ENCODE assay signal across 11 cellular contexts in genomic region chr21:43805275-43805800, GRCh38. TPM values are rescaled to one million over a fixed set of nuclear protein-coding genes. Genes with fewer than 3 reads are reported as not detected.
DNase-seq lines count a peak whose midpoint lies in the region; ATAC-seq and TF ChIP-seq lines count a peak whose summit lies in the region.
"Had no signal": no experiment of that assay in that cellular context is flagged by ENCODE, and none has a peak within 500 bp of the region (broad histone marks: within the 10 kb centered on the region; RNA-seq: fewer than 3 reads in every experiment).

No MANE protein-coding gene starts in this region.

- H3K27ac Mint-ChIP-seq in activated CD4-positive, alpha-beta T cell treated with anti-CD3 and anti-CD28 coated beads, Interleukin-2, amount 10 ng/mL, durations not matched to agents 24 days and 14 days: peak overlapping the region; percentile 60
- H3K27ac Mint-ChIP-seq in IgD-negative memory B cell: peak overlapping the region; percentile 89 to 95 (median 90)
- H3K27ac Mint-ChIP-seq: HFFc6 had no signal

- H3K27ac ChIP-seq in neutrophil: peak overlapping the region; percentile 91
- H3K27ac ChIP-seq: SJSA1 had no signal

- H3K36me3 ChIP-seq in neutrophil: peaks cover 21% of the 10 kb centered on the region

- TF ChIP-seq CTCF in neutrophil (IDR thresholded peaks at IDR 0.05): no peak

- H3K4me1 ChIP-seq in neutrophil (ENCODE audit: control insufficient read depth in 1 of 2, insufficient read depth in 1 of 2, low read depth in 1 of 2, low read length in 1 of 2): peaks cover 20 to 28% of the 10 kb centered on the region in 2 experiments
- H3K4me1 ChIP-seq: SJSA1 had no signal

- no peak overlapping the region for H3K4me3 Mint-ChIP-seq in activated CD4-positive, alpha-beta T cell treated with anti-CD3 and anti-CD28 coated beads, Interleukin-2, amount 10 ng/mL, durations not matched to agents 24 days and 14 days
- peak overlapping the region; percentile 63 to 95 (median 80) for H3K4me3 Mint-ChIP-seq in IgD-negative memory B cell
- no peak overlapping the region for H3K4me3 Mint-ChIP-seq in activated T-cell treated with anti-CD3 and anti-CD28 coated beads, Interleukin-2, amount 50 U/mL, for 4 hours
- H3K4me3 Mint-ChIP-seq: HFFc6 had no signal

- H3K9me3 ChIP-seq in neutrophil: no peaks in the 10 kb centered on the region
- H3K9me3 ChIP-seq: SJSA1 had no signal

- DNase-seq in activated CD4-positive, alpha-beta T cell treated with anti-CD3 and anti-CD28 coated beads, Interleukin-2, amount 10 ng/mL, durations not matched to agents 24 days and 14 days: no peak
- DNase-seq in activated CD4-positive, alpha-beta T cell treated with anti-CD3 and anti-CD28 coated beads for 48 hours: no peak
- DNase-seq in OCI-M2 (lab: John Stamatoyannopoulos, UW; ENCODE audit: unreplicated experiment) (no peak), AG08395 (ENCODE audit: low spot score) (no peak)
- DNase-seq in activated T-cell treated with anti-CD3 and anti-CD28 coated beads, Interleukin-2, amount 50 U/mL, for 4 hours: no peak
- DNase-seq: HFFc6; stimulated activated CD4-positive, alpha-beta T cell treated with anti-CD3 and anti-CD28 coated beads, Interleukin-15, amount 100 ng/mL, for 24 hours had no signal

- peaks cover 34% of the 10 kb centered on the region for H3K36me3 Mint-ChIP-seq in activated CD4-positive, alpha-beta T cell treated with anti-CD3 and anti-CD28 coated beads, Interleukin-2, amount 10 ng/mL, durations not matched to agents 24 days and 14 days (ENCODE audit: low read depth)
- peaks cover 6% of the 10 kb centered on the region for H3K36me3 Mint-ChIP-seq in IgD-negative memory B cell
- peaks cover 24% of the 10 kb centered on the region for H3K36me3 Mint-ChIP-seq in activated T-cell treated with anti-CD3 and anti-CD28 coated beads, Interleukin-2, amount 50 U/mL, for 4 hours (ENCODE audit: insufficient read depth)

- intact Hi-C loops in activated CD4-positive, alpha-beta T cell treated with anti-CD3 and anti-CD28 coated beads, Interleukin-2, amount 10 ng/mL, durations not matched to agents 24 days and 14 days (cut with micrococcal nuclease): no loop called here

- no peaks in the 10 kb centered on the region for H3K27me3 ChIP-seq in neutrophil
- H3K27me3 ChIP-seq: SJSA1 had no signal

- peak; percentile 76 for ATAC-seq in HG02571 (IDR thresholded peaks at IDR 0.05; ENCODE audit: unreplicated experiment)
- no peak for ATAC-seq in activated T-cell treated with anti-CD3 and anti-CD28 coated beads, Interleukin-2, amount 50 U/mL, for 4 hours

- no peaks in the 10 kb centered on the region for H3K27me3 Mint-ChIP-seq in activated CD4-positive, alpha-beta T cell treated with anti-CD3 and anti-CD28 coated beads, Interleukin-2, amount 10 ng/mL, durations not matched to agents 24 days and 14 days
- H3K27me3 Mint-ChIP-seq in IgD-negative memory B cell: peaks cover 4% of the 10 kb centered on the region
- no peaks in the 10 kb centered on the region for H3K27me3 Mint-ChIP-seq in activated T-cell treated with anti-CD3 and anti-CD28 coated beads, Interleukin-2, amount 50 U/mL, for 4 hours (ENCODE audit: low read depth)

- H3K4me3 ChIP-seq in neutrophil (ENCODE audit: low read depth in 1 of 2, low read length in 1 of 2): peak overlapping the region; percentile 44 to 54
- H3K4me3 ChIP-seq: SJSA1 had no signal

- H3K9me3 Mint-ChIP-seq in activated CD4-positive, alpha-beta T cell treated with anti-CD3 and anti-CD28 coated beads, Interleukin-2, amount 10 ng/mL, durations not matched to agents 24 days and 14 days: no peaks in the 10 kb centered on the region
- no peaks in the 10 kb centered on the region for H3K9me3 Mint-ChIP-seq in IgD-negative memory B cell
- H3K9me3 Mint-ChIP-seq in activated T-cell treated with anti-CD3 and anti-CD28 coated beads, Interleukin-2, amount 50 U/mL, for 4 hours: no peaks in the 10 kb centered on the region
- H3K9me3 Mint-ChIP-seq: HFFc6 had no signal

- peaks cover 2% of the 10 kb centered on the region for H3K4me1 Mint-ChIP-seq in activated CD4-positive, alpha-beta T cell treated with anti-CD3 and anti-CD28 coated beads, Interleukin-2, amount 10 ng/mL, durations not matched to agents 24 days and 14 days
- H3K4me1 Mint-ChIP-seq in IgD-negative memory B cell: peaks cover 11 to 19% (median 15%) of the 10 kb centered on the region in 3 donors
- peaks cover 2% of the 10 kb centered on the region for H3K4me1 Mint-ChIP-seq in activated T-cell treated with anti-CD3 and anti-CD28 coated beads, Interleukin-2, amount 50 U/mL, for 4 hours (ENCODE audit: low read depth)

RNA-seq across cellular contexts. Expression of gene RRP1, which starts 16.0 kb away (rescaled TPM):
- total RNA-seq in activated CD4-positive, alpha-beta T cell treated with anti-CD3 and anti-CD28 coated beads, Interleukin-2, amount 10 ng/mL, durations not matched to agents 24 days and 14 days: 94.4 and 99.4 TPM in 2 replicates
- 18.2 TPM for polyA plus RNA-seq in IgD-negative memory B cell
- total RNA-seq in activated T-cell treated with anti-CD3 and anti-CD28 coated beads, Interleukin-2, amount 50 U/mL, for 4 hours: 100 to 1,000 TPM; 132 to 139 (median 136) TPM

RNA-seq across cellular contexts. Expression of gene CSTB, which starts 29.2 kb away (rescaled TPM):
- 59.2 and 59.5 TPM in 2 replicates for total RNA-seq in activated CD4-positive, alpha-beta T cell treated with anti-CD3 and anti-CD28 coated beads, Interleukin-2, amount 10 ng/mL, durations not matched to agents 24 days and 14 days
- 66.2 TPM for polyA plus RNA-seq in IgD-negative memory B cell
- total RNA-seq in activated T-cell treated with anti-CD3 and anti-CD28 coated beads, Interleukin-2, amount 50 U/mL, for 4 hours: 10 to 100 TPM; 17.7 to 26.9 (median 24.5) TPM

RNA-seq across cellular contexts. Expression of gene AGPAT3, which starts 59.7 kb away (rescaled TPM):
- 127 and 130 TPM in 2 replicates for total RNA-seq in activated CD4-positive, alpha-beta T cell treated with anti-CD3 and anti-CD28 coated beads, Interleukin-2, amount 10 ng/mL, durations not matched to agents 24 days and 14 days
- 8.8 TPM for polyA plus RNA-seq in IgD-negative memory B cell
- 100 to 1,000 TPM in 2 of 3 donors, 10 to 100 TPM in 1; 97.4 to 122 (median 117) TPM for total RNA-seq in activated T-cell treated with anti-CD3 and anti-CD28 coated beads, Interleukin-2, amount 50 U/mL, for 4 hours

Comparison
In these comparisons a context has a peak if more than half of its experiments do, and no peak if none do; other contexts are left out.
1. H3K4me3 Mint-ChIP-seq: peak in IgD-negative memory B cell (4 of 4); none in activated CD4-positive, alpha-beta T cell treated with anti-CD3 and anti-CD28 coated beads, Interleukin-2, amount 10 ng/mL, durations not matched to agents 24 days and 14 days (single experiment) and activated T-cell treated with anti-CD3 and anti-CD28 coated beads, Interleukin-2, amount 50 U/mL, for 4 hours (single experiment).